Comparison of ENCODE assay signal across 28 cellular contexts in the genomic region with DNA sequence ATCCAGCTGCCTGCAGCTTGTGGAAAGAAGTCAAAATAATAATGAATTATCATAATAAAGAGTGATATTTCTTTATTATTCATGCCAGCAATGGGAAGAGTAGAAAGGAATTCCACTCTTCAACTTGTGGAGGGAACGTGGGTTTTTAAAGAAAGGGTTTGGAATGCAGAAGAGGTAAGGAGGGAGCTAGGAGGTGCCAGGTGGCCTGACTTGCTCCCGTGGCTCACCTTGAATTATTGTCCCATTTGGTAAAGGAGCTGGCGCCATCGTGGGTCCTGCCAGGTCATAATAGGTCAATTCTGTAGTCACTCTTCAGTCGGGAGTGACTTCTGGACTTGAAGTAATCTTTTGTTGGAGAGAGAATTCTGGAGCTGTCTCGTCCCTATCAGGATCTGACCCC.
"Had no signal": no experiment of that assay in that cellular context is flagged by ENCODE, and none has a peak within 500 bp of the region (broad histone marks: within the 10 kb centered on the region; RNA-seq: fewer than 3 reads in every experiment).

No MANE protein-coding gene starts in this region.

- H3K27ac Mint-ChIP-seq: activated B cell treated with CpG ODN at 0.5 μM for 24 hours; activated CD8-positive, alpha-beta T cell treated with anti-CD3 and anti-CD28 coated beads for 36 hours; activated naive CD8-positive, alpha-beta T cell; activated T-helper 17 cell treated with anti-CD3 and anti-CD28 coated beads, Interleukin-2, amount 50 U/mL, for 72 hours; dendritic cell treated with granulocyte-macrophage colony-stimulating factor and Interleukin-4, amounts not matched to agents 40 ng/mL and 50 ng/mL, for 4 days; effector memory CD8-positive, alpha-beta T cell had no signal

- H3K36me3 ChIP-seq: brain microvascular endothelial cell, esophagus squamous epithelium, gastroesophageal sphincter, heart right ventricle had no signal

- H3K9me3 ChIP-seq: esophagus squamous epithelium, gastroesophageal sphincter, heart right ventricle had no signal

- H3K4me1 ChIP-seq: gastroesophageal sphincter, heart right ventricle had no signal

- H3K4me3 Mint-ChIP-seq: activated B cell treated with CpG ODN at 0.5 μM for 24 hours; activated CD8-positive, alpha-beta T cell treated with anti-CD3 and anti-CD28 coated beads for 36 hours; activated naive CD8-positive, alpha-beta T cell; activated T-cell treated with anti-CD3 and anti-CD28 coated beads, Interleukin-2, amount 50 U/mL, for 4 hours; activated T-helper 17 cell treated with anti-CD3 and anti-CD28 coated beads, Interleukin-2, amount 50 U/mL, for 72 hours; central memory CD8-positive, alpha-beta T cell; dendritic cell treated with granulocyte-macrophage colony-stimulating factor and Interleukin-4, amounts not matched to agents 40 ng/mL and 50 ng/mL, for 4 days; effector memory CD8-positive, alpha-beta T cell had no signal

- H3K36me3 Mint-ChIP-seq: activated naive CD8-positive, alpha-beta T cell had no signal

- H3K27ac ChIP-seq: brain microvascular endothelial cell, coronary artery, dorsolateral prefrontal cortex, epithelial cell of prostate, esophagus squamous epithelium, gastroesophageal sphincter, heart right ventricle, VCaP had no signal

- H3K27me3 ChIP-seq: brain microvascular endothelial cell, dorsolateral prefrontal cortex, esophagus squamous epithelium, gastroesophageal sphincter, heart right ventricle had no signal

- H3K4me1 Mint-ChIP-seq: activated B cell treated with CpG ODN at 0.5 μM for 24 hours; activated T-helper 17 cell treated with anti-CD3 and anti-CD28 coated beads, Interleukin-2, amount 50 U/mL, for 72 hours; central memory CD8-positive, alpha-beta T cell had no signal

- DNase-seq: activated B cell treated with CpG ODN at 0.5 μM for 24 hours; activated CD4-positive, alpha-beta T cell treated with anti-CD3 and anti-CD28 coated beads for 48 hours; activated CD4-positive, alpha-beta T cell treated with anti-CD3 and anti-CD28 coated beads, Interleukin-2, amount 50 U/mL, for 1 hour; activated CD4-positive, alpha-beta T cell treated with anti-CD3 and anti-CD28 coated beads, Interleukin-2, amount 50 U/mL, for 48 hours; activated CD8-positive, alpha-beta memory T cell treated with anti-CD3 and anti-CD28 coated beads for 24 hours; activated CD8-positive, alpha-beta T cell treated with anti-CD3 and anti-CD28 coated beads for 36 hours; activated effector memory CD4-positive, alpha-beta T cell treated with Interleukin-2 at 50 U/mL for 16 hours; activated gamma-delta T cell treated with Interleukin-2 at 50 U/mL for 16 hours; activated naive CD4-positive, alpha-beta T cell treated with anti-CD3 and anti-CD28 coated beads, Interleukin-2, amount 50 U/mL, for 16 hours; activated naive CD4-positive, alpha-beta T cell treated with Interleukin-2 at 50 U/mL for 16 hours; activated T-cell treated with anti-CD3 and anti-CD28 coated beads, Interleukin-2, amount 50 U/mL, for 4 hours; amniotic stem cell; anterior cingulate cortex; brain microvascular endothelial cell; dorsolateral prefrontal cortex; effector memory CD8-positive, alpha-beta T cell; esophagus squamous epithelium; heart right ventricle; T-helper 2 cell had no signal

- H3K27me3 Mint-ChIP-seq: activated B cell treated with CpG ODN at 0.5 μM for 24 hours; activated CD8-positive, alpha-beta T cell treated with anti-CD3 and anti-CD28 coated beads for 36 hours; activated naive CD8-positive, alpha-beta T cell; central memory CD8-positive, alpha-beta T cell; dendritic cell treated with granulocyte-macrophage colony-stimulating factor and Interleukin-4, amounts not matched to agents 40 ng/mL and 50 ng/mL, for 4 days; effector memory CD8-positive, alpha-beta T cell had no signal

- H3K4me3 ChIP-seq: coronary artery, dorsolateral prefrontal cortex, esophagus squamous epithelium, gastroesophageal sphincter, heart right ventricle had no signal

- ATAC-seq: activated CD4-positive, CD25-positive, alpha-beta regulatory T cell treated with anti-CD3 and anti-CD28 coated beads, Interleukin-2, amount 50 U/mL, for 24 hours; activated CD8-positive, alpha-beta T cell treated with anti-CD3 and anti-CD28 coated beads for 36 hours; activated T-cell treated with anti-CD3 and anti-CD28 coated beads, Interleukin-2, amount 50 U/mL, for 4 hours; activated T-helper 17 cell treated with anti-CD3 and anti-CD28 coated beads, Interleukin-2, amount 50 U/mL, for 72 hours; effector memory CD8-positive, alpha-beta T cell; gastroesophageal sphincter; heart right ventricle had no signal

- H3K9me3 Mint-ChIP-seq: activated B cell treated with CpG ODN at 0.5 μM for 24 hours; activated CD8-positive, alpha-beta T cell treated with anti-CD3 and anti-CD28 coated beads for 36 hours; activated T-cell treated with anti-CD3 and anti-CD28 coated beads, Interleukin-2, amount 50 U/mL, for 4 hours; activated T-helper 17 cell treated with anti-CD3 and anti-CD28 coated beads, Interleukin-2, amount 50 U/mL, for 72 hours; central memory CD8-positive, alpha-beta T cell; dendritic cell treated with granulocyte-macrophage colony-stimulating factor and Interleukin-4, amounts not matched to agents 40 ng/mL and 50 ng/mL, for 4 days; effector memory CD8-positive, alpha-beta T cell had no signal
